Comparison of ENCODE assay signal across 1 cellular context in the genomic region with DNA sequence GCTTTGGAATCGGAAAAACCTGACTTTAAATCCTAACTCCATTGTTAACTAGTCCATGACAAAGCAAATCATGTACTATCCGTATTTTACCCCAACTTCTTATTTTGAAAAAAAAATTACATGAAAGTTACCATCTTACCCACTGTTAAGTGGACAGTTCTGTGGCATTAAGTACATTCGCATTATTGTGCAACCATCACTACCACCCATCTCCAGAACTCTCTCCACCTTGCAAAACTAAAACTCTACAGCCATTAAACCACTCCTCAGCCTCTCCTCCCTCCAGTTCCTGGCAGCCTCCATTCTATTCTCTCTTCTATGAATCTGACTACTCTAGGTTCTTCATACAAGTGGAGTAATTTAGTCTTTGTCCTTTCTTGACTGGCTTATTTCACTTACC.
TF ChIP-seq lines count a peak whose summit lies in the region.

No MANE protein-coding gene starts in this region.

TF ChIP-seq in HepG2, 621 proteins besides CTCF, POLR2A, EP300 and RAD21 (continued from another document):
- TF ChIP-seq GMEB2 (CRISPR knock-in tag; IDR thresholded peaks at IDR 0.05; ENCODE audit: low read depth) (no peak), CEBPB (IDR thresholded peaks at IDR 0.05; ENCODE audit: borderline replicate concordance, low read depth, low read length) (peak; percentile 52; the same call in 1 of the 2 replicates), ZNF383 (CRISPR knock-in tag; IDR thresholded peaks at IDR 0.05; ENCODE audit: borderline replicate concordance) (no peak), MYPOP (CRISPR knock-in tag; IDR thresholded peaks at IDR 0.05) (no peak), ZNF224 (CRISPR knock-in tag; IDR thresholded peaks at IDR 0.05) (no peak), DZIP1 (CRISPR knock-in tag; IDR thresholded peaks at IDR 0.05) (no peak), CEBPG (CRISPR knock-in tag; IDR thresholded peaks at IDR 0.05) (peak; percentile 35), ZNF605 (CRISPR knock-in tag; IDR thresholded peaks at IDR 0.05) (no peak), KLF16 (CRISPR knock-in tag; IDR thresholded peaks at IDR 0.05) (no peak), ZNF607 (CRISPR knock-in tag; IDR thresholded peaks at IDR 0.05; ENCODE audit: borderline replicate concordance) (no peak), GATA4 (IDR thresholded peaks at IDR 0.05; ENCODE audit: borderline replicate concordance, low read depth) (no peak), ZNF496 (CRISPR knock-in tag; IDR thresholded peaks at IDR 0.05; ENCODE audit: insufficient replicate concordance) (no peak)
- TF ChIP-seq, protein P1, sequence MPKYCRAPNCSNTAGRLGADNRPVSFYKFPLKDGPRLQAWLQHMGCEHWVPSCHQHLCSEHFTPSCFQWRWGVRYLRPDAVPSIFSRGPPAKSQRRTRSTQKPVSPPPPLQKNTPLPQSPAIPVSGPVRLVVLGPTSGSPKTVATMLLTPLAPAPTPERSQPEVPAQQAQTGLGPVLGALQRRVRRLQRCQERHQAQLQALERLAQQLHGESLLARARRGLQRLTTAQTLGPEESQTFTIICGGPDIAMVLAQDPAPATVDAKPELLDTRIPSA (CRISPR knock-in tag; IDR thresholded peaks at IDR 0.05; ENCODE audit: borderline replicate concordance) = no peak
TF ChIP-seq in HepG2: peak in this region for 2.
